Comparison of ENCODE assay signal across 24 cellular contexts in the genomic region with DNA sequence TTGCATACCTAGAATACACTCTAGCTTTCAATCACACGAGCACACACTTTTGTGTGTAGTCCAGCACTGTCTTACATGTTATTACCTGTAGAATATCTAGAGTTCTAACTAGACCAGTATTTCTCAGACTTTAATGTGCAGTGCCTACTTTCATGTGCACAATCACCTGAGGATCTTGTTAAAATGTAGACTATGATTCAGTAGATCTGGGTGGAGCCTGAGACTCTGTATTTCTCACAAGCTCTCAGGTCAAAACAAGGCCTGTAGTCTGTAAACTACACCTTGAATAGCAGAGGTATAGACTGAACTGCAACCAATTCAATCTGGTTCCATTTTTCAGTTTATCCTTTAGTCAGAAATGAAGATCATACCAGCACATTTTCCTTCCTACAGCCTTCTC. TPM values are rescaled to one million over a fixed set of nuclear protein-coding genes. Genes with fewer than 3 reads are reported as not detected.
"Had no signal": no experiment of that assay in that cellular context is flagged by ENCODE, and none has a peak within 500 bp of the region (broad histone marks: within the 10 kb centered on the region; RNA-seq: fewer than 3 reads in every experiment).

No MANE protein-coding gene starts in this region.

- H3K27me3 ChIP-seq: ovary, right atrium auricular region, right lobe of liver, stomach, testis, thyroid gland, transverse colon, upper lobe of left lung, vagina had no signal

- H3K27ac Mint-ChIP-seq: memory B cell; naive thymus-derived CD4-positive, alpha-beta T cell; natural killer cell treated with Interleukin-12 subunit alpha and Interleukin-12 subunit beta and Interleukin-15 and Interleukin-18, amount 100 ng/mL, for 72 hours; progenitor cell of endocrine pancreas; stimulated activated naive B cell treated with anti-CD40 and anti-IgM and Interleukin-4, amounts not matched to agents 10 μg/mL and 1 μg/mL and 100 μg/mL, for 72 hours had no signal

- ATAC-seq: mucosa of descending colon; naive thymus-derived CD4-positive, alpha-beta T cell; natural killer cell treated with Interleukin-12 subunit alpha and Interleukin-12 subunit beta and Interleukin-15 and Interleukin-18, amount 100 ng/mL, for 72 hours; right lobe of liver; stimulated activated naive B cell treated with anti-CD40 and anti-IgM and Interleukin-4, amounts not matched to agents 10 μg/mL and 1 μg/mL and 100 μg/mL, for 72 hours; stimulated activated naive CD8-positive, alpha-beta T cell treated with anti-CD3 and anti-CD28 coated beads, Interleukin-15, Interleukin-2, amounts not matched to agents 100 U/mL and 50 U/mL, for 24 hours had no signal

- H3K27ac ChIP-seq: left ventricle myocardium inferior, ovary, right atrium auricular region, right lobe of liver, stomach, testis, thyroid gland, transverse colon, upper lobe of left lung, vagina had no signal

- DNase-seq: islet precursor cell; left ventricle myocardium inferior; midbrain; mucosa of descending colon; naive thymus-derived CD4-positive, alpha-beta T cell; ovary; right lobe of liver; stimulated activated CD4-positive, alpha-beta T cell treated with anti-CD3 and anti-CD28 coated beads, Interleukin-1b, Interleukin-23, amount 100 ng/mL, for 48 hours; stimulated activated CD4-positive, alpha-beta T cell treated with anti-CD3 and anti-CD28 coated beads, Interleukin-2, amount 100 ng/mL, for 48 hours; stimulated activated CD4-positive, alpha-beta T cell treated with anti-CD3 and anti-CD28 coated beads, Interleukin-4, amount 100 ng/mL, for 4 hours; stimulated activated CD8-positive, alpha-beta memory T cell treated with anti-CD3 and anti-CD28 coated beads, Interleukin-4, amount 100 ng/mL, for 48 hours; stimulated activated naive B cell treated with anti-CD40 and anti-IgM and Interleukin-4, amounts not matched to agents 10 μg/mL and 1 μg/mL and 100 μg/mL, for 72 hours; stimulated activated naive CD8-positive, alpha-beta T cell treated with anti-CD3 and anti-CD28 coated beads, Interleukin-15, Interleukin-2, amounts not matched to agents 100 U/mL and 50 U/mL, for 24 hours; stomach; testis; thyroid gland; transverse colon; upper lobe of left lung had no signal

- H3K27me3 Mint-ChIP-seq: memory B cell; progenitor cell of endocrine pancreas; stimulated activated naive B cell treated with anti-CD40 and anti-IgM and Interleukin-4, amounts not matched to agents 10 μg/mL and 1 μg/mL and 100 μg/mL, for 72 hours had no signal

- H3K4me3 ChIP-seq: left ventricle myocardium inferior, mucosa of descending colon, ovary, right atrium auricular region, right lobe of liver, smooth muscle cell, stomach, testis, thyroid gland, transverse colon, upper lobe of left lung, vagina had no signal

- H3K4me3 Mint-ChIP-seq: memory B cell; naive thymus-derived CD4-positive, alpha-beta T cell; natural killer cell treated with Interleukin-12 subunit alpha and Interleukin-12 subunit beta and Interleukin-15 and Interleukin-18, amount 100 ng/mL, for 72 hours; stimulated activated naive B cell treated with anti-CD40 and anti-IgM and Interleukin-4, amounts not matched to agents 10 μg/mL and 1 μg/mL and 100 μg/mL, for 72 hours had no signal

RNA-seq across cellular contexts. Expression of gene IFIT2, which starts 11.1 kb away (rescaled TPM):
- total RNA-seq: progenitor cell of endocrine pancreas had no signal

RNA-seq across cellular contexts. Expression of gene IFIT3, which starts 14.8 kb away (rescaled TPM):
- total RNA-seq: progenitor cell of endocrine pancreas had no signal
